ENCODE assay signal across 8 cellular contexts in genomic region chr17:38705803-38706624, GRCh38. TPM values are rescaled to one million over a fixed set of nuclear protein-coding genes. Genes with fewer than 3 reads are reported as not detected.
A peak's percentile ranks its signal among the peaks of the same experiment; 100 is the strongest.
DNase-seq lines count a peak whose midpoint lies in the region; ATAC-seq and TF ChIP-seq lines count a peak whose summit lies in the region.

No MANE protein-coding gene starts in this region.

- peaks cover 20% of the 10 kb centered on the region for H3K4me1 ChIP-seq in parathyroid adenoma

- H3K9me3 Mint-ChIP-seq in activated naive CD4-positive, alpha-beta T cell treated with anti-CD3 and anti-CD28 coated beads, Interleukin-2, amount 50 U/mL, for 24 hours: no peaks in the 10 kb centered on the region

- peaks cover 46% of the 10 kb centered on the region for H3K4me1 Mint-ChIP-seq in activated naive CD4-positive, alpha-beta T cell treated with anti-CD3 and anti-CD28 coated beads, Interleukin-2, amount 50 U/mL, for 24 hours

- TF ChIP-seq CTCF in parathyroid adenoma (IDR thresholded peaks at IDR 0.05): no peak
- no peak for TF ChIP-seq CTCF in omental fat pad (IDR thresholded peaks at IDR 0.05)

- peak overlapping the region; percentile 92 for H3K27ac Mint-ChIP-seq in activated naive CD4-positive, alpha-beta T cell treated with anti-CD3 and anti-CD28 coated beads, Interleukin-2, amount 50 U/mL, for 24 hours

- H3K36me3 ChIP-seq in parathyroid adenoma (ENCODE audit: control insufficient read depth, insufficient read depth, low read length): no peaks in the 10 kb centered on the region

- H2AFZ ChIP-seq in parathyroid adenoma: peak overlapping the region; percentile 55

- no peaks in the 10 kb centered on the region for H3K9me3 ChIP-seq in parathyroid adenoma (ENCODE audit: control insufficient read depth, low read length)

- peak overlapping the region; percentile 85 for H3K27ac ChIP-seq in parathyroid adenoma

- peak overlapping the region; percentile 67 for H3K4me2 ChIP-seq in parathyroid adenoma (ENCODE audit: low read length)

- ATAC-seq in HG03159 (IDR thresholded peaks at IDR 0.05; ENCODE audit: unreplicated experiment) (no peak), GM19395 (IDR thresholded peaks at IDR 0.05; ENCODE audit: unreplicated experiment) (no peak), omental fat pad (ENCODE audit: low FRiP score) (no peak)

- DNase-seq in NCI-H774 (lab: John Stamatoyannopoulos, UW) (peak; percentile 43), head of caudate nucleus (peak in 34 of 42 donors; percentile 24 to 69 (median 48)), omental fat pad (ENCODE audit: low spot score) (no peak)

- H3K27me3 ChIP-seq in parathyroid adenoma (ENCODE audit: control insufficient read depth, insufficient read depth, low read length): no peaks in the 10 kb centered on the region

- H3K36me3 Mint-ChIP-seq in activated naive CD4-positive, alpha-beta T cell treated with anti-CD3 and anti-CD28 coated beads, Interleukin-2, amount 50 U/mL, for 24 hours: peaks cover 15% of the 10 kb centered on the region

- H3K27me3 Mint-ChIP-seq in activated naive CD4-positive, alpha-beta T cell treated with anti-CD3 and anti-CD28 coated beads, Interleukin-2, amount 50 U/mL, for 24 hours: no peaks in the 10 kb centered on the region

- peak overlapping the region; percentile 14 for H3K9ac ChIP-seq in parathyroid adenoma

- intact Hi-C loops in head of caudate nucleus (cut with DNase I): no loop called here

- peak overlapping the region; percentile 77 for H3K4me3 ChIP-seq in parathyroid adenoma (ENCODE audit: low read depth, low read length)

- peak overlapping the region; percentile 97 for H3K4me3 Mint-ChIP-seq in activated naive CD4-positive, alpha-beta T cell treated with anti-CD3 and anti-CD28 coated beads, Interleukin-2, amount 50 U/mL, for 24 hours

- peak; percentile 10 for TF ChIP-seq POLR2A in GM19099 (IDR thresholded peaks at IDR 0.05; ENCODE audit: extremely low read depth, insufficient read length, low read depth)

- H3K79me2 ChIP-seq in parathyroid adenoma: no peaks in the 10 kb centered on the region

RNA-seq across cellular contexts. Expression of gene MLLT6, which starts 0.9 kb away (rescaled TPM):
- total RNA-seq in omental fat pad: 100 to 1,000 TPM in 1 of 4 donors, 10 to 100 TPM in 3; 38.7 to 108 (median 54.8) TPM

RNA-seq across cellular contexts. Expression of gene CISD3, which starts 24.1 kb away (rescaled TPM):
- 10 to 100 TPM in 3 of 4 donors, 1 to 10 TPM in 1; 7.6 to 25.5 (median 15.7) TPM for total RNA-seq in omental fat pad

RNA-seq across cellular contexts. Expression of gene EPOP, which starts 31.3 kb away (rescaled TPM):
- 1 to 10 TPM in 2 of 4 donors, under 1 TPM in 2; 0.38 to 5.2 (median 1.5) TPM for total RNA-seq in omental fat pad

RNA-seq across cellular contexts. Expression of gene PCGF2, which starts 42.1 kb away (rescaled TPM):
- total RNA-seq in omental fat pad: 10 to 100 TPM in 1 of 4 donors, 1 to 10 TPM in 3; 3.2 to 17.0 (median 6.1) TPM

RNA-seq across cellular contexts. Expression of gene PSMB3, which starts 46.5 kb away (rescaled TPM):
- 100 to 1,000 TPM; 140 to 169 (median 155) TPM for total RNA-seq in omental fat pad
